Comparison of ENCODE assay signal across 9 cellular contexts in genomic region chr2:25250331-25251031, GRCh38.
DNase-seq lines count a peak whose midpoint lies in the region; ATAC-seq, FAIRE-seq and TF ChIP-seq lines count a peak whose summit lies in the region.
"Had no signal": no experiment of that assay in that cellular context is flagged by ENCODE, and none has a peak within 500 bp of the region (broad histone marks: within the 10 kb centered on the region; RNA-seq: fewer than 3 reads in every experiment).

No MANE protein-coding gene starts in this region.

- H3K4me1 ChIP-seq in A549 (peaks cover 18% of the 10 kb centered on the region; the same call in 2 of the 3 replicates), HEK293 (ENCODE audit: control insufficient read depth, insufficient read depth, low read length) (no peaks in the 10 kb centered on the region), HAP-1 (no peaks in the 10 kb centered on the region)

- H3K36me3 ChIP-seq in HEK293 (ENCODE audit: control insufficient read depth in 2 of 2, insufficient read depth in 1 of 2, low read length in 2 of 2) (peaks cover 0 to 45% of the 10 kb centered on the region in 2 experiments; a peak in 2 of 3 replicates), HAP-1 (replicated peaks) (peaks cover 6% of the 10 kb centered on the region)

- no peaks in the 10 kb centered on the region for H3K27me3 ChIP-seq in HAP-1 (ENCODE audit: low read depth)

- TF ChIP-seq POLR2A in A549 (IDR thresholded peaks at IDR 0.05; ENCODE audit: low read length): no peak

- in situ Hi-C loops in HAP-1 (cut with MboI; ENCODE audit: low sequenced_read_pairs): no loop called here

- peaks cover 9% of the 10 kb centered on the region for H3K4me1 Mint-ChIP-seq in memory B cell

- H3K4me3 ChIP-seq in A549: no peak overlapping the region; the same call in 2 of the 3 replicates
- H3K4me3 ChIP-seq in HEK293 (ENCODE audit: low read depth, low read length): no peak overlapping the region
- no peak overlapping the region for H3K4me3 ChIP-seq in coronary artery
- no peak overlapping the region for H3K4me3 ChIP-seq in HAP-1

- TF ChIP-seq CTCF in A549 (IDR thresholded peaks at IDR 0.05) (no peak), HEK293 (tag by site-specific recombination; IDR thresholded peaks at IDR 0.05) (no peak), coronary artery (IDR thresholded peaks at IDR 0.05) (no peak)

- H3K9me3 Mint-ChIP-seq in memory B cell: no peaks in the 10 kb centered on the region

- POLR2A ChIA-PET in A549 (lab: Yijun Ruan, JAX) (no interaction called here), HEK293 (lab: Yijun Ruan, JAX) (interaction anchor here (0.6 kb wide), 1 partner anchor 37 kb away, joined by 4 read pairs; no protein-coding TSS in a partner anchor)

- peak overlapping the region in 1 of 2 experiments; percentile 87; a peak in 3 of 6 replicates for H3K27ac ChIP-seq in A549
- no peak overlapping the region for H3K27ac ChIP-seq in HEK293 (ENCODE audit: extremely low read depth, low read depth, low read length)
- no peak overlapping the region for H3K27ac ChIP-seq in coronary artery

- ATAC-seq in A549 (no peak), memory B cell (ENCODE audit: low read depth) (no peak), GM18498 (IDR thresholded peaks at IDR 0.05; ENCODE audit: unreplicated experiment) (no peak), GM18907 (IDR thresholded peaks at IDR 0.05; ENCODE audit: unreplicated experiment) (no peak)

- no peaks in the 10 kb centered on the region for H3K9me3 ChIP-seq in A549
- no peaks in the 10 kb centered on the region for H3K9me3 ChIP-seq in HEK293 (ENCODE audit: control insufficient read depth, insufficient read depth, low read depth, low read length)
- H3K9me3 ChIP-seq in HAP-1: no peaks in the 10 kb centered on the region

- 92% methylated on average over 27 of the region's 27 CpGs for WGBS in A549 (ENCODE audit: missing lambda C conversion rate)

- H3K27ac Mint-ChIP-seq in memory B cell: no peak overlapping the region

- no peak for FAIRE-seq in A549 (lab: Jason Lieb, UNC)

- H3K4me2 ChIP-seq in A549: peak overlapping the region; percentile 99

- CTCF ChIA-PET in A549 (lab: Yijun Ruan, JAX): interaction anchor here (1.2 to 1.3 kb wide), 2 partner anchors 10 to 22 kb away, joined by 4 to 6 read pairs; no protein-coding TSS in a partner anchor
- CTCF ChIA-PET in HEK293 (lab: Yijun Ruan, JAX): interaction anchor here (0.8 to 1.0 kb wide), 2 partner anchors 12 to 54 kb away, joined by 3 read pairs; no protein-coding TSS in a partner anchor

- DNase-seq in A549 (ENCODE audit: low read depth in 1 of 2, low spot score in 1 of 2) (no peak), amniotic epithelial cell (ENCODE audit: low read depth) (peak; percentile 81), memory B cell (ENCODE audit: low spot score in 2 of 2) (peak in 1 of 2 donors; percentile 27), coronary artery (ENCODE audit: low spot score) (no peak), HAP-1 (ENCODE audit: low spot score in 2 of 2) (no peak)
- DNase-seq: KG1 had no signal

- TF ChIP-seq EP300 in A549 (IDR thresholded peaks at IDR 0.05): no peak

- peaks cover 13% of the 10 kb centered on the region for H3K36me3 Mint-ChIP-seq in memory B cell

- H3K4me3 Mint-ChIP-seq in memory B cell: peak overlapping the region; percentile 75

- no peaks in the 10 kb centered on the region for H3K27me3 Mint-ChIP-seq in memory B cell

- TF ChIP-seq RAD21 in A549 (conservative IDR thresholded peaks at IDR 0.05 in 1 of 2, IDR thresholded peaks at IDR 0.05 in 1 of 2): no peak

TF ChIP-seq in A549, 52 proteins besides CTCF, POLR2A, EP300 and RAD21 (continues in another document):
- TF ChIP-seq CHD2 (IDR thresholded peaks at IDR 0.05; ENCODE audit: low read length, partially characterized antibody) (no peak), NPAS2 (CRISPR knock-in tag; IDR thresholded peaks at IDR 0.05; ENCODE audit: borderline replicate concordance) (no peak), JUNB (IDR thresholded peaks at IDR 0.05) (no peak), ELK1 (IDR thresholded peaks at IDR 0.05; ENCODE audit: low read depth, low read length) (no peak), SREBF2 (IDR thresholded peaks at IDR 0.05) (no peak), PBX3 (IDR thresholded peaks at IDR 0.05) (no peak), NFE2L2 (conservative IDR thresholded peaks at IDR 0.05; ENCODE audit: low read length) (no peak), BCL3 (IDR thresholded peaks at IDR 0.05) (no peak), ZSCAN20 (CRISPR knock-in tag; IDR thresholded peaks at IDR 0.05) (no peak), CBX8 (IDR thresholded peaks at IDR 0.05) (no peak), RCOR1 (IDR thresholded peaks at IDR 0.05; ENCODE audit: low read depth, low read length) (no peak), TFCP2L1 (CRISPR knock-in tag; IDR thresholded peaks at IDR 0.05) (no peak), TP53 (CRISPR knock-in tag; IDR thresholded peaks at IDR 0.05) (no peak)

TF ChIP-seq in HEK293, 187 proteins besides CTCF, POLR2A, EP300 and RAD21:
- TF ChIP-seq ZNF292 (tag by site-specific recombination; IDR thresholded peaks at IDR 0.05; ENCODE audit: borderline replicate concordance, low read depth) (no peak), ZBTB10 (tag by site-specific recombination; IDR thresholded peaks at IDR 0.05) (no peak), ZBTB44 (tag by site-specific recombination; IDR thresholded peaks at IDR 0.05) (no peak), ZNF76 (tag by site-specific recombination; IDR thresholded peaks at IDR 0.05; ENCODE audit: borderline replicate concordance, low read depth) (no peak), ZNF837 (tag by site-specific recombination; IDR thresholded peaks at IDR 0.05) (no peak), ZFHX2 (tag by site-specific recombination; conservative IDR thresholded peaks at IDR 0.05) (peak; percentile 74), EGR2 (tag by site-specific recombination; IDR thresholded peaks at IDR 0.05; ENCODE audit: low read depth) (peak; percentile 88)
